Comparison of ENCODE assay signal across 15 cellular contexts in the genomic region with DNA sequence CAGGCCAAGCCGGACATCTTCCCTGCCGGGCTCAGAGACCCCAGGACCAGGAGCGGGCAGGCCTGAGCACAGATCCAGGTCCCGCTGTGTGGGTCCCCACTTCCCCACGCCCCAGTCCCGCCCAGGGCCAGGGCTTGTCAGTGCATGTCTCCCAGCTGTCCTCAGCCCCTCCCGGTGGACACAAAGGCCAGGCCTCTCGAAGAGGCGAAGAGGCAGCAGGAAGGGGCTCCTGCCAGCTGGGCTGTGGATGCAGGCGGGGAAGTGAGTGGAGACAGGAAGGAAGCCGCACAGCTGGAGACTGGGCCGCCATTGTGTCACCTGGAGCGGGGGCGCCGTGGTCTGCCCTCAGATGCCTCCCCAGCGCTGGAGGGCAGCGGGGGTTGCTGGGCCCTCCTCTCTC. TPM values are rescaled to one million over a fixed set of nuclear protein-coding genes. Genes with fewer than 3 reads are reported as not detected.
DNase-seq lines count a peak whose midpoint lies in the region; ATAC-seq and TF ChIP-seq lines count a peak whose summit lies in the region.
"Had no signal": no experiment of that assay in that cellular context is flagged by ENCODE, and none has a peak within 500 bp of the region (broad histone marks: within the 10 kb centered on the region; RNA-seq: fewer than 3 reads in every experiment).

No MANE protein-coding gene starts in this region.

- peaks cover 8% of the 10 kb centered on the region for H3K27me3 Mint-ChIP-seq in CD4-positive, alpha-beta T cell

- H3K36me3 Mint-ChIP-seq in CD4-positive, alpha-beta T cell (ENCODE audit: low read depth): no peaks in the 10 kb centered on the region
- H3K36me3 Mint-ChIP-seq: brain; CD4-positive, alpha-beta memory T cell; mesothelial cell of epicardium had no signal

- no peaks in the 10 kb centered on the region for H3K9me3 ChIP-seq in BLaER1 treated with 17β-estradiol and CSF1 and Interleukin-3, amounts not matched to agents 10 nM and 100 nM (replicated peaks in 1 of 11)
- no peaks in the 10 kb centered on the region for H3K9me3 ChIP-seq in right cardiac atrium (ENCODE audit: control insufficient read depth, low read length)
- H3K9me3 ChIP-seq in CD4-positive, alpha-beta T cell (ENCODE audit: control insufficient read depth, low read length): no peaks in the 10 kb centered on the region

- H3K27ac Mint-ChIP-seq in CD4-positive, alpha-beta T cell: no peak overlapping the region
- H3K27ac Mint-ChIP-seq: mesothelial cell of epicardium had no signal

- intact Hi-C loops in right cardiac atrium (cut with DNase I): loop anchor here in 1 of 4 donors (10.0 kb wide), 1 partner anchor 213 kb away; a partner anchor contains a TSS
- intact Hi-C loops in CD4-positive, alpha-beta T cell (cut with DNase I, micrococcal nuclease): no loop called here

- CTCF ChIA-PET in CD4-positive, alpha-beta T cell (lab: Charles Lee): no interaction called here

- no peaks in the 10 kb centered on the region for H3K9me3 Mint-ChIP-seq in CD4-positive, alpha-beta T cell
- H3K9me3 Mint-ChIP-seq: brain; CD4-positive, alpha-beta memory T cell; mesothelial cell of epicardium had no signal

- no peaks in the 10 kb centered on the region; a peak in 1 of 22 replicates for H4K20me1 ChIP-seq in BLaER1 treated with 17β-estradiol and CSF1 and Interleukin-3, amounts not matched to agents 10 nM and 100 nM

- no peak for TF ChIP-seq CTCF in CD4-positive, alpha-beta T cell (IDR thresholded peaks at IDR 0.05)
- no peak for TF ChIP-seq CTCF in GM20000 (IDR thresholded peaks at IDR 0.05; ENCODE audit: extremely low read depth, missing control alignments)

- H3K4me1 ChIP-seq in BLaER1 treated with 17β-estradiol and CSF1 and Interleukin-3, amounts not matched to agents 10 nM and 100 nM: peaks cover 24 to 61% (median 44%) of the 10 kb centered on the region in 10 experiments
- H3K4me1 ChIP-seq in right cardiac atrium (ENCODE audit: control insufficient read depth, insufficient read depth, low read length): no peaks in the 10 kb centered on the region

- H3K36me3 ChIP-seq in BLaER1 treated with 17β-estradiol and CSF1 and Interleukin-3, amounts not matched to agents 10 nM and 100 nM: no peaks in the 10 kb centered on the region

- POLR2A ChIA-PET in CD4-positive, alpha-beta T cell (lab: Charles Lee): no interaction called here

- 25% methylated on average over 17 of the region's 17 CpGs for WGBS in right cardiac atrium

- H3K4me3 Mint-ChIP-seq in CD4-positive, alpha-beta T cell: no peak overlapping the region
- H3K4me3 Mint-ChIP-seq: brain; CD4-positive, alpha-beta memory T cell; mesothelial cell of epicardium had no signal

- H3K9ac ChIP-seq in BLaER1 treated with 17β-estradiol and CSF1 and Interleukin-3, amounts not matched to agents 10 nM and 100 nM: peak overlapping the region in 6 of 11 experiments; percentile 11 to 52 (median 32); a peak in 5 of 22 replicates

- H3K4me2 ChIP-seq in BLaER1 treated with 17β-estradiol and CSF1 and Interleukin-3, amounts not matched to agents 10 nM and 100 nM: peak overlapping the region; percentile 63 to 83 (median 73)

- no peak overlapping the region for H3K4me3 ChIP-seq in BLaER1 treated with 17β-estradiol and CSF1 and Interleukin-3, amounts not matched to agents 10 nM and 100 nM
- no peak overlapping the region for H3K4me3 ChIP-seq in right cardiac atrium (ENCODE audit: low read length)

- peak; percentile 26 to 49 for ATAC-seq in right cardiac atrium
- ATAC-seq in CD4-positive, alpha-beta T cell (ENCODE audit: poor library complexity): no peak

- H3K27ac ChIP-seq in BLaER1 treated with 17β-estradiol and CSF1 and Interleukin-3, amounts not matched to agents 10 nM and 100 nM: peak overlapping the region in 6 of 11 experiments; percentile 0 to 48 (median 40); a peak in 7 of 22 replicates
- H3K27ac ChIP-seq in right cardiac atrium (ENCODE audit: low read length): no peak overlapping the region
- no peak overlapping the region for H3K27ac ChIP-seq in CD4-positive, alpha-beta T cell (ENCODE audit: low read depth, low read length)

- peaks cover 9% of the 10 kb centered on the region for H3K4me1 Mint-ChIP-seq in CD4-positive, alpha-beta T cell (ENCODE audit: low read depth)
- H3K4me1 Mint-ChIP-seq: mesothelial cell of epicardium had no signal

- DNase-seq in LHCN-M2 (ENCODE audit: low read depth) (peak; percentile 36), SHP77 treated with DMSO at 0.1 percent for 48 hours (lab: John Stamatoyannopoulos, UW) (peak; percentile 89), right cardiac atrium (peak in 2 of 3 donors; percentile 77 to 84), medulla oblongata (ENCODE audit: extremely low spot score) (no peak), GM20000 (ENCODE audit: low spot score) (no peak), AG20443 (ENCODE audit: low spot score) (no peak)
- no peak for DNase-seq in CD4-positive, alpha-beta T cell
- DNase-seq: activated T-cell treated with anti-CD3 and anti-CD28 coated beads for 4 hours; CD4-positive, alpha-beta memory T cell; foreskin melanocyte; NCI-H1436 treated with DMSO at 0.1 percent for 48 hours; T-helper 1 cell had no signal

- no peaks in the 10 kb centered on the region for H3K27me3 ChIP-seq in BLaER1 treated with 17β-estradiol and CSF1 and Interleukin-3, amounts not matched to agents 10 nM and 100 nM
- no peaks in the 10 kb centered on the region for H3K27me3 ChIP-seq in right cardiac atrium (ENCODE audit: control insufficient read depth, insufficient read depth)
- no peaks in the 10 kb centered on the region for H3K27me3 ChIP-seq in CD4-positive, alpha-beta T cell (ENCODE audit: control insufficient read depth, insufficient read depth, low read length)

RNA-seq across cellular contexts. Expression of a gene that starts 4.8 kb away (rescaled TPM):
- total RNA-seq in LHCN-M2 (2014; rRNA removed) (not detected in 2 replicates), right cardiac atrium (not detected)
- not detected for polyA plus RNA-seq in LHCN-M2 (2012)
- not detected for polyA plus RNA-seq in right cardiac atrium
- total RNA-seq in CD4-positive, alpha-beta T cell: not detected
- total RNA-seq: CD4-positive, alpha-beta memory T cell; mesothelial cell of epicardium had no signal
- polyA plus RNA-seq: CD4-positive, alpha-beta memory T cell had no signal

RNA-seq across cellular contexts. Expression of a gene that starts 48.2 kb away (rescaled TPM):
- 15.2 and 15.7 TPM in 2 replicates for total RNA-seq in LHCN-M2 (2014; rRNA removed)
- 15.5 TPM for polyA plus RNA-seq in LHCN-M2 (2012)
- total RNA-seq in right cardiac atrium: 1 to 10 TPM; 3.6 to 6.6 (median 4.8) TPM
- 6.0 TPM for polyA plus RNA-seq in right cardiac atrium
- total RNA-seq in CD4-positive, alpha-beta T cell: 10 to 100 TPM; 96.7 to 99.8 TPM

Comparison
In these comparisons a context has a peak if more than half of its experiments do, and no peak if none do; other contexts are left out.
1. H3K27ac ChIP-seq: peak in BLaER1 treated with 17β-estradiol and CSF1 and Interleukin-3, amounts not matched to agents 10 nM and 100 nM (6 of 11); none in right cardiac atrium (single experiment) and CD4-positive, alpha-beta T cell (single experiment).
2. DNase-seq: peak in LHCN-M2 (single experiment), SHP77 treated with DMSO at 0.1 percent for 48 hours (single experiment) and right cardiac atrium (2 of 3); none in CD4-positive, alpha-beta T cell (0 of 10), medulla oblongata (single experiment), GM20000 (single experiment) and AG20443 (single experiment).